In genomic region chr19:3533563-3534216, GRCh38 we compare ENCODE assay signal across 2 cellular contexts.
TF ChIP-seq lines count a peak whose summit lies in the region.

No MANE protein-coding gene starts in this region.

TF ChIP-seq in HepG2, 621 proteins besides CTCF, POLR2A, EP300 and RAD21:
- TF ChIP-seq ZNF790 (CRISPR knock-in tag; IDR thresholded peaks at IDR 0.05; ENCODE audit: borderline replicate concordance): no peak
- peak; percentile 59; the same call in 1 of the 2 replicates for TF ChIP-seq ZNF121 (CRISPR knock-in tag; IDR thresholded peaks at IDR 0.05)
- no peak for TF ChIP-seq BRCA1 (CRISPR knock-in tag; IDR thresholded peaks at IDR 0.05)
- TF ChIP-seq LRRFIP1 (CRISPR knock-in tag; conservative IDR thresholded peaks at IDR 0.05): no peak
- TF ChIP-seq ZNF839 (CRISPR knock-in tag; IDR thresholded peaks at IDR 0.05; ENCODE audit: borderline replicate concordance): no peak

TF ChIP-seq in WTC11, 78 proteins besides CTCF, POLR2A, EP300 and RAD21:
- TF ChIP-seq NR3C1 (CRISPR knock-in tag; conservative IDR thresholded peaks at IDR 0.05; ENCODE audit: low read depth): no peak
- TF ChIP-seq ZNF121 (CRISPR knock-in tag; IDR thresholded peaks at IDR 0.05): peak; percentile 85
